ENCODE assay signal across 8 cellular contexts in the genomic region with DNA sequence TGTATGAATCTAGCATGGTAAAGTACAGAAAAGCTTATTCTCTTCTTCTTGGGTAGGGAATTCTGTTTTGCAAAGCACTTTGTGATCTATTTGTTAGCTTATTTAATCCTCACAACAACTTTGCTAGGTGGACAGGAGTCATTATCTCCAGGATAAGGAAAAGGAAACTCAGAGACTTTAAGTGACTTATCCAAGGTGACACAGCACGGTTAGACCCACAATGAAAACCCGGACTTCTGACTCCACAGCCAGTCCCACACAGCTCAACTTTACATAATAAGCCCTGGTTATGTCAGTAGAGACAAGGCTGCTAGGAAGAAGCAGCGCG. TPM values are rescaled to one million over a fixed set of nuclear protein-coding genes. Genes with fewer than 3 reads are reported as not detected.
DNase-seq lines count a peak whose midpoint lies in the region; ATAC-seq and TF ChIP-seq lines count a peak whose summit lies in the region.

No MANE protein-coding gene starts in this region.

- H2AFZ ChIP-seq in HCT116 (ENCODE audit: low read depth, low read length, poor library complexity, severe bottlenecking) (peak overlapping the region; percentile 91), hepatocyte (peak overlapping the region; percentile 72)

- TSS peak; percentile 78 for BruUV-seq in HCT116 (replicated peaks; lab: Mats Ljungman, UMichigan)

- H3K27me3 ChIP-seq in HCT116 (ENCODE audit: insufficient read depth, low read length) = no peaks in the 10 kb centered on the region
- H3K27me3 ChIP-seq in hepatocyte = no peaks in the 10 kb centered on the region

- H3K4me3 ChIP-seq in HCT116 (replicated peaks in 1 of 2; ENCODE audit: low read depth in 1 of 2, low read length in 2 of 2) (peak overlapping the region; percentile 69 to 97), hepatocyte (peak overlapping the region; percentile 51), skin epidermis (peak overlapping the region; percentile 61 to 89 (median 75))

- H3K79me2 ChIP-seq in HCT116 (ENCODE audit: insufficient read depth, low read length) (peaks cover 46% of the 10 kb centered on the region), hepatocyte (peaks cover 39% of the 10 kb centered on the region)

- TF ChIP-seq CTCF in HCT116 (IDR thresholded peaks at IDR 0.05 in 2 of 3, conservative IDR thresholded peaks at IDR 0.05 in 1 of 3; ENCODE audit: borderline replicate concordance in 1 of 3, insufficient read depth in 1 of 3, low read depth in 2 of 3, low read length in 2 of 3) = no peak
- no peak for TF ChIP-seq CTCF in activated B cell treated with CpG ODN at 0.5 μM for 24 hours (IDR thresholded peaks at IDR 0.05)
- TF ChIP-seq CTCF in hepatocyte (IDR thresholded peaks at IDR 0.05; ENCODE audit: poor library complexity) = no peak

- H3K4me2 ChIP-seq in HCT116 (ENCODE audit: low read length) (peak overlapping the region; percentile 87), hepatocyte (peak overlapping the region; percentile 73)

- no peaks in the 10 kb centered on the region for H3K9me3 Mint-ChIP-seq in activated B cell treated with CpG ODN at 0.5 μM for 24 hours

- POLR2A ChIA-PET in HCT116 (lab: Charles Lee) (interaction anchor here (0.6 to 2.6 kb wide), 9 partner anchors 9 to 500 kb away, joined by 3 to 9 read pairs (median 4); no protein-coding TSS in a partner anchor), activated B cell treated with CpG ODN at 0.5 μM for 24 hours (lab: Charles Lee) (interaction anchor here (0.6 to 3.0 kb wide), 10 partner anchors 10 to 501 kb away, joined by 3 to 21 read pairs (median 4); a partner anchor contains a TSS)

- CTCF ChIA-PET in HCT116 (lab: Charles Lee) (interaction anchor here (0.6 to 1.5 kb wide), 6 partner anchors 9 to 199 kb away, joined by 3 to 9 read pairs (median 4); no protein-coding TSS in a partner anchor), activated B cell treated with CpG ODN at 0.5 μM for 24 hours (lab: Charles Lee) (interaction anchor here (1.0 to 1.8 kb wide), 3 partner anchors 28 to 37 kb away, joined by 3 to 9 read pairs (median 5); no protein-coding TSS in a partner anchor)

- WGBS in hepatocyte (ENCODE audit: low lambda C conversion rate, missing lambda C conversion rate) = 2% methylated on average over 4 of the region's 4 CpGs

- peaks cover 12% of the 10 kb centered on the region for H3K36me3 Mint-ChIP-seq in activated B cell treated with CpG ODN at 0.5 μM for 24 hours (ENCODE audit: low read depth)

- H4K20me1 ChIP-seq in HCT116 (ENCODE audit: insufficient read depth) = no peaks in the 10 kb centered on the region
- H4K20me1 ChIP-seq in hepatocyte (ENCODE audit: insufficient read depth, poor library complexity, severe bottlenecking) = peaks cover 13% of the 10 kb centered on the region

- H3K36me3 ChIP-seq in HCT116 (ENCODE audit: control insufficient read depth in 1 of 2, insufficient read depth in 2 of 2, low read length in 2 of 2) = peaks cover 11 to 17% of the 10 kb centered on the region in 2 experiments; a peak in 3 of 4 replicates
- H3K36me3 ChIP-seq in hepatocyte (replicated peaks; ENCODE audit: insufficient read depth, low read depth) = no peaks in the 10 kb centered on the region

- H3K27ac ChIP-seq in HCT116 (ENCODE audit: low read depth, low read length) = peak overlapping the region; percentile 15
- peak overlapping the region; percentile 70 for H3K27ac ChIP-seq in hepatocyte
- H3K27ac ChIP-seq in skin epidermis = peak overlapping the region in 18 of 21 experiments; percentile 38 to 96 (median 92)

- no peak for ATAC-seq in HCT116
- ATAC-seq in activated B cell treated with CpG ODN at 0.5 μM for 24 hours (ENCODE audit: low read depth) = no peak

- H3K4me1 ChIP-seq in HCT116 (ENCODE audit: control insufficient read depth in 1 of 2, insufficient read depth in 2 of 2, low read length in 2 of 2) = peaks cover 3 to 11% of the 10 kb centered on the region in 2 experiments; a peak in 2 of 4 replicates
- H3K4me1 ChIP-seq in hepatocyte (ENCODE audit: insufficient read depth) = peaks cover 34% of the 10 kb centered on the region

- peak overlapping the region; percentile 98 for H3K9ac ChIP-seq in HCT116 (ENCODE audit: low read length)

- H3K27ac Mint-ChIP-seq in activated B cell treated with CpG ODN at 0.5 μM for 24 hours = peak overlapping the region; percentile 94

- H3K9me3 ChIP-seq in HCT116 (ENCODE audit: control insufficient read depth in 1 of 2, insufficient read depth in 1 of 2, low read depth in 1 of 2, low read length in 2 of 2) (no peaks in the 10 kb centered on the region), hepatocyte (ENCODE audit: low read depth) (no peaks in the 10 kb centered on the region)

- no peak for DNase-seq in HCT116 (ENCODE audit: low read depth, low spot score)
- DNase-seq in activated B cell treated with CpG ODN at 0.5 μM for 24 hours = no peak
- DNase-seq in hepatocyte (ENCODE audit: low spot score) = no peak
- DNase-seq in NCI-H2196 (lab: John Stamatoyannopoulos, UW; ENCODE audit: unreplicated experiment) = no peak
- DNase-seq in occipital lobe (lab: John Stamatoyannopoulos, UW) = no peak
- no peak for DNase-seq in superior temporal gyrus (ENCODE audit: extremely low spot score)
- DNase-seq in ecto neural progenitor cell (ENCODE audit: low spot score) = no peak

- intact Hi-C loops in HCT116 (cut with micrococcal nuclease) = loop anchor here (1.0 kb wide), 1 partner anchor 147 kb away; a partner anchor contains a TSS
- intact Hi-C loops in activated B cell treated with CpG ODN at 0.5 μM for 24 hours (cut with micrococcal nuclease) = loop anchor here (1.0 to 5.0 kb wide), 7 partner anchors 37 to 1353 kb away; a partner anchor contains a TSS

- peak overlapping the region; percentile 96 for H3K4me3 Mint-ChIP-seq in activated B cell treated with CpG ODN at 0.5 μM for 24 hours

- no peak for TF ChIP-seq RAD21 in HCT116 (IDR thresholded peaks at IDR 0.05; ENCODE audit: low read depth)

- no peak for TF ChIP-seq POLR2A in HCT116 (IDR thresholded peaks at IDR 0.05; ENCODE audit: borderline replicate concordance, extremely low read depth, insufficient read depth, insufficient read length)

- RAD21 ChIA-PET in HCT116 (lab: Charles Lee; ENCODE audit: low non-redundant PET in 1 of 2, low total read pairs in 2 of 2, uncharacterized antibody in 2 of 2, unreplicated experiment in 2 of 2) = no interaction called here

- H3K9me2 ChIP-seq in HCT116 (ENCODE audit: insufficient read depth) (no peaks in the 10 kb centered on the region), hepatocyte (replicated peaks; ENCODE audit: insufficient read depth) (no peaks in the 10 kb centered on the region)

- H3K27me3 Mint-ChIP-seq in activated B cell treated with CpG ODN at 0.5 μM for 24 hours = peaks cover 2% of the 10 kb centered on the region

- peaks cover 11% of the 10 kb centered on the region for H3K4me1 Mint-ChIP-seq in activated B cell treated with CpG ODN at 0.5 μM for 24 hours

TF ChIP-seq in HCT116, 20 proteins besides CTCF, POLR2A, EP300 and RAD21 (continues in another document):
- TF ChIP-seq CBX3 (IDR thresholded peaks at IDR 0.05; ENCODE audit: low read depth) = 0 out of 2 replicates have a peak, but pooled peaks have one; percentile 6
- no peak for TF ChIP-seq ZNF274 (IDR thresholded peaks at IDR 0.05; ENCODE audit: low read depth, low read length)
- no peak for TF ChIP-seq EGR1 (IDR thresholded peaks at IDR 0.05; ENCODE audit: low read depth)
- TF ChIP-seq, protein P1, sequence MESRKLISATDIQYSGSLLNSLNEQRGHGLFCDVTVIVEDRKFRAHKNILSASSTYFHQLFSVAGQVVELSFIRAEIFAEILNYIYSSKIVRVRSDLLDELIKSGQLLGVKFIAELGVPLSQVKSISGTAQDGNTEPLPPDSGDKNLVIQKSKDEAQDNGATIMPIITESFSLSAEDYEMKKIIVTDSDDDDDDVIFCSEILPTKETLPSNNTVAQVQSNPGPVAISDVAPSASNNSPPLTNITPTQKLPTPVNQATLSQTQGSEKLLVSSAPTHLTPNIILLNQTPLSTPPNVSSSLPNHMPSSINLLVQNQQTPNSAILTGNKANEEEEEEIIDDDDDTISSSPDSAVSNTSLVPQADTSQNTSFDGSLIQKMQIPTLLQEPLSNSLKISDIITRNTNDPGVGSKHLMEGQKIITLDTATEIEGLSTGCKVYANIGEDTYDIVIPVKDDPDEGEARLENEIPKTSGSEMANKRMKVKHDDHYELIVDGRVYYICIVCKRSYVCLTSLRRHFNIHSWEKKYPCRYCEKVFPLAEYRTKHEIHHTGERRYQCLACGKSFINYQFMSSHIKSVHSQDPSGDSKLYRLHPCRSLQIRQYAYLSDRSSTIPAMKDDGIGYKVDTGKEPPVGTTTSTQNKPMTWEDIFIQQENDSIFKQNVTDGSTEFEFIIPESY (IDR thresholded peaks at IDR 0.05; ENCODE audit: extremely low read depth, insufficient replicate concordance, low read length) = no peak
- TF ChIP-seq, protein P2, sequence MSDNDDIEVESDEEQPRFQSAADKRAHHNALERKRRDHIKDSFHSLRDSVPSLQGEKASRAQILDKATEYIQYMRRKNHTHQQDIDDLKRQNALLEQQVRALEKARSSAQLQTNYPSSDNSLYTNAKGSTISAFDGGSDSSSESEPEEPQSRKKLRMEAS (IDR thresholded peaks at IDR 0.05) = no peak
- TF ChIP-seq EZH2phosphoT487 (IDR thresholded peaks at IDR 0.05; ENCODE audit: borderline replicate concordance) = no peak

RNA-seq across cellular contexts. Expression of a gene that starts 0.4 kb away (rescaled TPM):
- total RNA-seq in HCT116 (2021; ENCODE audit: unreplicated experiment) (161 TPM), activated B cell treated with CpG ODN at 0.5 μM for 24 hours (80.4 and 86.3 TPM in 2 replicates), hepatocyte (101 and 114 TPM in 2 replicates), occipital lobe (34.6 TPM)
- polyA plus RNA-seq in HCT116 (2012) = 201 and 229 TPM in 2 replicates
- polyA plus RNA-seq in hepatocyte = 290 and 318 TPM in 2 replicates

Comparison
In these comparisons a context has a peak if more than half of its experiments do, and no peak if none do; other contexts are left out.
1. H3K27ac ChIP-seq: peak in every context shown above with its lines; median percentile 92 in skin epidermis; 70 in hepatocyte; 15 in HCT116.